ENCODE assay signal across 8 cellular contexts in genomic region chr17:16381496-16381820, GRCh38. TPM values are rescaled to one million over a fixed set of nuclear protein-coding genes. Genes with fewer than 3 reads are reported as not detected.
A peak's percentile ranks its signal among the peaks of the same experiment; 100 is the strongest.
DNase-seq lines count a peak whose midpoint lies in the region; ATAC-seq and TF ChIP-seq lines count a peak whose summit lies in the region.

No MANE protein-coding gene starts in this region.

- H3K9me3 ChIP-seq in mucosa of rectum (ENCODE audit: control insufficient read depth in 2 of 2, low read length in 2 of 2): no peaks in the 10 kb centered on the region
- no peaks in the 10 kb centered on the region for H3K9me3 ChIP-seq in upper lobe of left lung

- TF ChIP-seq POLR2A in upper lobe of left lung (IDR thresholded peaks at IDR 0.05): no peak

- peak; percentile 11 for DNase-seq in activated CD4-positive, alpha-beta T cell treated with anti-CD3 and anti-CD28 coated beads for 1 hour
- no peak for DNase-seq in activated CD4-positive, alpha-beta T cell treated with anti-CD3 and anti-CD28 coated beads, Interleukin-2, amount 50 U/mL, for 1 hour
- DNase-seq in NCI-H69 (lab: John Stamatoyannopoulos, UW): peak; percentile 35
- peak in 1 of 61 donors; percentile 39 for DNase-seq in caudate nucleus (lab: John Stamatoyannopoulos, UW)
- no peak for DNase-seq in upper lobe of left lung
- no peak for DNase-seq in NCI-H1417 (lab: John Stamatoyannopoulos, UW)

- H3K27ac ChIP-seq in caudate nucleus (ENCODE audit: low read depth, low read length) (peak overlapping the region; percentile 100), mucosa of rectum (ENCODE audit: low read depth in 2 of 2, low read length in 2 of 2) (peak overlapping the region; percentile 92 to 95), upper lobe of left lung (peak overlapping the region; percentile 90 to 92 (median 92))

- 0 to 1% methylated on average over 14 of the region's 14 CpGs for WGBS in upper lobe of left lung, 2 donors

- no peak for ATAC-seq in upper lobe of left lung (ENCODE audit: low FRiP score in 2 of 2)
- no peak for ATAC-seq in GM21360 (IDR thresholded peaks at IDR 0.05; ENCODE audit: unreplicated experiment)

- TF ChIP-seq EP300 in upper lobe of left lung (IDR thresholded peaks at IDR 0.05): no peak

- peak overlapping the region; percentile 80 to 95 for H3K9ac ChIP-seq in mucosa of rectum (ENCODE audit: low read depth in 1 of 2, low read length in 2 of 2)

- TF ChIP-seq CTCF in upper lobe of left lung (IDR thresholded peaks at IDR 0.05): no peak

- peaks cover 26 to 33% of the 10 kb centered on the region in 2 donors for H3K4me1 ChIP-seq in mucosa of rectum (ENCODE audit: control insufficient read depth in 2 of 2, insufficient read depth in 2 of 2, low read length in 2 of 2)
- peaks cover 24 to 45% (median 39%) of the 10 kb centered on the region in 4 donors for H3K4me1 ChIP-seq in upper lobe of left lung

- H3K4me3 ChIP-seq in mucosa of rectum (ENCODE audit: low read length in 2 of 2) (peak overlapping the region; percentile 98), upper lobe of left lung (peak overlapping the region; percentile 57 to 68 (median 62))

- H3K36me3 ChIP-seq in mucosa of rectum (ENCODE audit: control insufficient read depth in 2 of 2, insufficient read depth in 2 of 2, low read length in 2 of 2): peaks cover 12 to 22% of the 10 kb centered on the region in 2 donors
- H3K36me3 ChIP-seq in upper lobe of left lung: peaks cover 9 to 18% (median 11%) of the 10 kb centered on the region in 4 donors

- H3K27me3 ChIP-seq in mucosa of rectum (ENCODE audit: control insufficient read depth in 2 of 2, insufficient read depth in 2 of 2, low read length in 2 of 2) (no peaks in the 10 kb centered on the region), upper lobe of left lung (no peaks in the 10 kb centered on the region)

RNA-seq across cellular contexts. Expression of gene UBB, which starts 0.6 kb away (rescaled TPM):
- 1,000 to 10,000 TPM in 3 of 6 donors, 100 to 1,000 TPM in 3; 281 to 1,666 (median 998) TPM for total RNA-seq in upper lobe of left lung

RNA-seq across cellular contexts. Expression of gene CENPV, which starts 28.2 kb away (rescaled TPM):
- 10 to 100 TPM in 4 of 6 donors, 1 to 10 TPM in 2; 3.4 to 30.4 (median 11.1) TPM for total RNA-seq in upper lobe of left lung

RNA-seq across cellular contexts. Expression of gene TRPV2, which starts 33.9 kb away (rescaled TPM):
- 100 to 1,000 TPM in 2 of 6 donors, 10 to 100 TPM in 4; 33.4 to 127 (median 48.6) TPM for total RNA-seq in upper lobe of left lung

Comparison
In these comparisons a context has a peak if more than half of its experiments do, and no peak if none do; other contexts are left out.
1. DNase-seq: peak in activated CD4-positive, alpha-beta T cell treated with anti-CD3 and anti-CD28 coated beads for 1 hour (single experiment) and NCI-H69 (single experiment); none in activated CD4-positive, alpha-beta T cell treated with anti-CD3 and anti-CD28 coated beads, Interleukin-2, amount 50 U/mL, for 1 hour (single experiment), upper lobe of left lung (0 of 2) and NCI-H1417 (0 of 3).
2. Peak in every context shown above with its lines, with median percentiles within 50 percentile points of each other: H3K27ac ChIP-seq.